2 cellular contexts compared by ENCODE assay signal in genomic region chr2:32852821-32853220, GRCh38.
TF ChIP-seq lines count a peak whose summit lies in the region.

No MANE protein-coding gene starts in this region.

TF ChIP-seq in HepG2, 621 proteins besides CTCF, POLR2A, EP300 and RAD21:
- TF ChIP-seq MNT (IDR thresholded peaks at IDR 0.05), result peak; percentile 21; the same call in 1 of the 2 replicates
- no peak for TF ChIP-seq TCF7L2 (IDR thresholded peaks at IDR 0.05; ENCODE audit: low read depth, low read length)
- TF ChIP-seq RAD51 (IDR thresholded peaks at IDR 0.05; ENCODE audit: borderline replicate concordance), result peak; percentile 31; the same call in 1 of the 2 replicates

TF ChIP-seq in K562, 482 proteins besides CTCF, POLR2A, EP300 and RAD21 (continued from another document):
- TF ChIP-seq ZNF609 (CRISPR knock-in tag; IDR thresholded peaks at IDR 0.05; ENCODE audit: borderline replicate concordance) (no peak), POLR3A (IDR thresholded peaks at IDR 0.05; ENCODE audit: borderline replicate concordance, extremely low read depth, insufficient read depth, insufficient read length) (no peak), RAD51 (IDR thresholded peaks at IDR 0.05; ENCODE audit: borderline replicate concordance, low read depth) (peak; percentile 71), TFE3 (CRISPR knock-in tag; IDR thresholded peaks at IDR 0.05) (peak; percentile 60; the same call in 1 of the 2 replicates), KAT7 (CRISPR knock-in tag; IDR thresholded peaks at IDR 0.05; ENCODE audit: borderline replicate concordance) (no peak), CUX1 (CRISPR knock-in tag; IDR thresholded peaks at IDR 0.05) (no peak), KDM1A (IDR thresholded peaks at IDR 0.05) (no peak), BACH1 (tag; IDR thresholded peaks at IDR 0.05) (no peak), CBFA2T2 (conservative IDR thresholded peaks at IDR 0.05) (0 out of 2 replicates have a peak, but pooled peaks have one; percentile 7), FOXA3 (CRISPR knock-in tag; conservative IDR thresholded peaks at IDR 0.05 in 1 of 2, IDR thresholded peaks at IDR 0.05 in 1 of 2) (no peak)
